In genomic region chr9:105088499-105088898, GRCh38 we compare ENCODE assay signal across 32 cellular contexts.
"Had no signal": no experiment of that assay in that cellular context is flagged by ENCODE, and none has a peak within 500 bp of the region (broad histone marks: within the 10 kb centered on the region; RNA-seq: fewer than 3 reads in every experiment).

No MANE protein-coding gene starts in this region.

- FAIRE-seq: small intestine had no signal

- H3K4me1 Mint-ChIP-seq: activated CD4-positive, alpha-beta T cell treated with anti-CD3 and anti-CD28 coated beads, Interleukin-2, amount 10 ng/mL, durations not matched to agents 24 days and 14 days; activated naive CD8-positive, alpha-beta T cell treated with anti-CD3 and anti-CD28 coated beads, Interleukin-2, amount 10 ng/mL, durations not matched to agents 7 days and 5 days; brain; nephron; stimulated activated memory B cell treated with anti-CD40 and anti-IgM and Interleukin-4, amounts not matched to agents 10 μg/mL and 1 μg/mL and 100 μg/mL, for 72 hours; T-helper 17 cell had no signal

- H3K4me3 Mint-ChIP-seq: activated CD4-positive, alpha-beta memory T cell treated with anti-CD3 and anti-CD28 coated beads for 36 hours; activated CD4-positive, alpha-beta T cell treated with anti-CD3 and anti-CD28 coated beads, Interleukin-2, amount 10 ng/mL, durations not matched to agents 24 days and 14 days; activated naive CD4-positive, alpha-beta T cell treated with anti-CD3 and anti-CD28 coated beads for 36 hours; activated naive CD8-positive, alpha-beta T cell treated with anti-CD3 and anti-CD28 coated beads, Interleukin-2, amount 10 ng/mL, durations not matched to agents 7 days and 5 days; activated T-helper 1 cell treated with anti-CD3 and anti-CD28 coated beads, Interleukin-12 subunit alpha, Interleukin-12 subunit beta, Interleukin-2, Interleukin-4 antibody, amounts not matched to agents 30 ng/mL and 10 ng/mL and 1 ng/mL, durations not matched to agents 14 hours and 24 hours and 36 hours; brain; nephron; stimulated activated memory B cell treated with anti-CD40 and anti-IgM and Interleukin-4, amounts not matched to agents 10 μg/mL and 1 μg/mL and 100 μg/mL, for 72 hours; T-helper 17 cell had no signal

- DNase-seq: activated CD4-positive, alpha-beta memory T cell treated with anti-CD3 and anti-CD28 coated beads for 36 hours; activated CD4-positive, alpha-beta T cell treated with anti-CD3 and anti-CD28 coated beads, Interleukin-2, amount 10 ng/mL, durations not matched to agents 24 days and 14 days; activated CD4-positive, CD25-positive, alpha-beta regulatory T cell treated with anti-CD3 and anti-CD28 coated beads, Interleukin-2, amount 50 U/mL, for 72 hours; activated CD8-positive, alpha-beta memory T cell treated with anti-CD3 and anti-CD28 coated beads, Interleukin-2, amount 50 U/mL, for 4 hours; activated effector memory CD4-positive, alpha-beta T cell treated with anti-CD3 and anti-CD28 coated beads, Interleukin-2, amount 50 U/mL, for 16 hours; activated naive CD4-positive, alpha-beta T cell treated with anti-CD3 and anti-CD28 coated beads for 36 hours; activated naive CD8-positive, alpha-beta T cell treated with anti-CD3 and anti-CD28 coated beads, Interleukin-2, amount 10 ng/mL, durations not matched to agents 7 days and 5 days; activated T-cell treated with anti-CD3 and anti-CD28 coated beads, Interleukin-2, amount 50 U/mL, for 1 hour; cerebellar nuclear complex; colonic mucosa; effector CD8-positive, alpha-beta T cell; foreskin melanocyte; heart right ventricle; islet precursor cell; left ventricle myocardium inferior; small intestine; stimulated activated CD4-positive, alpha-beta T cell treated with anti-CD3 and anti-CD28 coated beads, Interleukin-4, amount 100 ng/mL, for 24 hours; stomach; T-helper 17 cell; T1000; tibial artery; upper lobe of right lung; WERI-Rb-1 had no signal

- H3K27me3 Mint-ChIP-seq: activated CD4-positive, alpha-beta memory T cell treated with anti-CD3 and anti-CD28 coated beads for 36 hours; stimulated activated memory B cell treated with anti-CD40 and anti-IgM and Interleukin-4, amounts not matched to agents 10 μg/mL and 1 μg/mL and 100 μg/mL, for 72 hours; T-helper 17 cell had no signal

- H3K4me3 ChIP-seq: ascending aorta, cardiac muscle cell, colonic mucosa, heart right ventricle, left ventricle myocardium inferior, lung, stomach, suprapubic skin, tibial artery, upper lobe of right lung had no signal

- H3K4me1 ChIP-seq: ascending aorta, colonic mucosa, heart right ventricle, left ventricle myocardium inferior, tibial artery, upper lobe of right lung had no signal

- H3K36me3 ChIP-seq: ascending aorta, cardiac muscle cell, colonic mucosa, heart right ventricle, left ventricle myocardium inferior, stomach, suprapubic skin, tibial artery, upper lobe of right lung, WERI-Rb-1 had no signal

- H3K36me3 Mint-ChIP-seq: activated CD4-positive, alpha-beta memory T cell treated with anti-CD3 and anti-CD28 coated beads for 36 hours; activated naive CD8-positive, alpha-beta T cell treated with anti-CD3 and anti-CD28 coated beads, Interleukin-2, amount 10 ng/mL, durations not matched to agents 7 days and 5 days; brain; stimulated activated memory B cell treated with anti-CD40 and anti-IgM and Interleukin-4, amounts not matched to agents 10 μg/mL and 1 μg/mL and 100 μg/mL, for 72 hours had no signal

- H3K9me3 ChIP-seq: ascending aorta, colonic mucosa, suprapubic skin, tibial artery, upper lobe of right lung had no signal

- H3K27ac ChIP-seq: ascending aorta, cardiac muscle cell, colonic mucosa, heart right ventricle, left ventricle myocardium inferior, stomach, suprapubic skin, tibial artery, upper lobe of right lung, WERI-Rb-1 had no signal

- H3K27me3 ChIP-seq: ascending aorta, cardiac muscle cell, colonic mucosa, heart right ventricle, stomach, suprapubic skin, tibial artery, upper lobe of right lung had no signal

- ATAC-seq: heart right ventricle; sciatic nerve; stimulated activated memory B cell treated with anti-CD40 and anti-IgM and Interleukin-4, amounts not matched to agents 10 μg/mL and 1 μg/mL and 100 μg/mL, for 72 hours; T-helper 17 cell; upper lobe of right lung had no signal

- H3K9me3 Mint-ChIP-seq: activated CD4-positive, alpha-beta memory T cell treated with anti-CD3 and anti-CD28 coated beads for 36 hours; activated CD4-positive, alpha-beta T cell treated with anti-CD3 and anti-CD28 coated beads, Interleukin-2, amount 10 ng/mL, durations not matched to agents 24 days and 14 days; activated naive CD4-positive, alpha-beta T cell treated with anti-CD3 and anti-CD28 coated beads for 36 hours; activated naive CD8-positive, alpha-beta T cell treated with anti-CD3 and anti-CD28 coated beads, Interleukin-2, amount 10 ng/mL, durations not matched to agents 7 days and 5 days; activated T-helper 1 cell treated with anti-CD3 and anti-CD28 coated beads, Interleukin-12 subunit alpha, Interleukin-12 subunit beta, Interleukin-2, Interleukin-4 antibody, amounts not matched to agents 30 ng/mL and 10 ng/mL and 1 ng/mL, durations not matched to agents 14 hours and 24 hours and 36 hours; stimulated activated memory B cell treated with anti-CD40 and anti-IgM and Interleukin-4, amounts not matched to agents 10 μg/mL and 1 μg/mL and 100 μg/mL, for 72 hours had no signal

- H3K27ac Mint-ChIP-seq: activated CD4-positive, alpha-beta memory T cell treated with anti-CD3 and anti-CD28 coated beads for 36 hours; activated CD4-positive, alpha-beta T cell treated with anti-CD3 and anti-CD28 coated beads, Interleukin-2, amount 10 ng/mL, durations not matched to agents 24 days and 14 days; activated naive CD4-positive, alpha-beta T cell treated with anti-CD3 and anti-CD28 coated beads for 36 hours; activated naive CD8-positive, alpha-beta T cell treated with anti-CD3 and anti-CD28 coated beads, Interleukin-2, amount 10 ng/mL, durations not matched to agents 7 days and 5 days; activated T-helper 1 cell treated with anti-CD3 and anti-CD28 coated beads, Interleukin-12 subunit alpha, Interleukin-12 subunit beta, Interleukin-2, Interleukin-4 antibody, amounts not matched to agents 30 ng/mL and 10 ng/mL and 1 ng/mL, durations not matched to agents 14 hours and 24 hours and 36 hours; brain; nephron; stimulated activated memory B cell treated with anti-CD40 and anti-IgM and Interleukin-4, amounts not matched to agents 10 μg/mL and 1 μg/mL and 100 μg/mL, for 72 hours; T-helper 17 cell had no signal
